17 cellular contexts compared by ENCODE assay signal in the genomic region with DNA sequence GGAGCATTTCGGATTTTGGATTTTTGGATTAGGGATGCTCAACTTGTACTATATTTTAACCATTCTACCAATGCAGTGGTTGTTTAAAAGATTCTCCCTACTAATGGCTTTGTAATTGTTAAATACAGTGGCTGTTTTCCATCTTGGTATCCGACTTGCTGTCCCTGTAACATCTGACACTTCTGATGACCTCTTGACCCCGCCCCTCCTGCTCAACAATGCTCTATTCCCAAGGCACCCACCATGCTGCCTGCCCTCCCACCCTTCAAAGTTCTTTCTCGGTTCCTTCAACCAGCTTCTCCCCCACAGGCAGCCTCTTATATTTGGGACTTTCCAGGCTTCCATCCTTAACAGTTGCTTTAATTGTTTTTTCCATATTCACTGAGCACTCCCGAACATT. TPM values are rescaled to one million over a fixed set of nuclear protein-coding genes. Genes with fewer than 3 reads are reported as not detected.
A peak's percentile ranks its signal among the peaks of the same experiment; 100 is the strongest.
DNase-seq lines count a peak whose midpoint lies in the region; ATAC-seq and TF ChIP-seq lines count a peak whose summit lies in the region.
"Had no signal": no experiment of that assay in that cellular context is flagged by ENCODE, and none has a peak within 500 bp of the region (broad histone marks: within the 10 kb centered on the region; RNA-seq: fewer than 3 reads in every experiment).

No MANE protein-coding gene starts in this region.

- no peaks in the 10 kb centered on the region; the same call in 1 of the 3 replicates for H3K9me3 Mint-ChIP-seq in GM23338
- H3K9me3 Mint-ChIP-seq in glutamatergic neuron (ENCODE audit: unreplicated experiment): peaks cover 15% of the 10 kb centered on the region
- no peaks in the 10 kb centered on the region for H3K9me3 Mint-ChIP-seq in neural crest cell

- no peaks in the 10 kb centered on the region for H4K20me1 ChIP-seq in GM23338 (replicated peaks; ENCODE audit: insufficient read depth)
- no peaks in the 10 kb centered on the region for H4K20me1 ChIP-seq in SK-N-SH (ENCODE audit: insufficient read depth)

- no peaks in the 10 kb centered on the region for H3K79me2 ChIP-seq in GM23338 (replicated peaks; ENCODE audit: insufficient read depth)
- H3K79me2 ChIP-seq in SK-N-SH (ENCODE audit: insufficient read depth): no peaks in the 10 kb centered on the region

- H3K9me3 ChIP-seq in body of pancreas: no peaks in the 10 kb centered on the region
- no peaks in the 10 kb centered on the region for H3K9me3 ChIP-seq in SK-N-SH
- H3K9me3 ChIP-seq in prostate gland: no peaks in the 10 kb centered on the region

- H3K9me2 ChIP-seq in GM23338 (ENCODE audit: insufficient read depth): no peaks in the 10 kb centered on the region
- H3K9me2 ChIP-seq in SK-N-SH: no peaks in the 10 kb centered on the region

- peak overlapping the region; percentile 22; the same call in 1 of the 3 replicates for H3K4me3 Mint-ChIP-seq in GM23338
- H3K4me3 Mint-ChIP-seq in glutamatergic neuron (ENCODE audit: unreplicated experiment): peak overlapping the region; percentile 80
- peak overlapping the region; percentile 71 for H3K4me3 Mint-ChIP-seq in neural crest cell

- CTCF ChIA-PET in SK-N-SH (lab: Yijun Ruan, JAX): no interaction called here

- H3K27ac Mint-ChIP-seq in GM23338: 0 out of 2 replicates have a peak overlapping the region, but pooled peaks have one; percentile 69
- peak overlapping the region; percentile 88 for H3K27ac Mint-ChIP-seq in glutamatergic neuron (ENCODE audit: unreplicated experiment)
- no peak overlapping the region for H3K27ac Mint-ChIP-seq in neural crest cell (ENCODE audit: unreplicated experiment)

- TF ChIP-seq EP300 in SK-N-SH (IDR thresholded peaks at IDR 0.05; ENCODE audit: borderline replicate concordance in 1 of 2, low read depth in 1 of 2, low read length in 1 of 2): no peak

- POLR2A ChIA-PET in SK-N-SH (lab: Yijun Ruan, JAX): no interaction called here

- H3K9ac ChIP-seq in SK-N-SH: no peak overlapping the region

- H2AFZ ChIP-seq in GM23338 (no peak overlapping the region), SK-N-SH (ENCODE audit: low read depth) (no peak overlapping the region)

- TF ChIP-seq POLR2A in body of pancreas (IDR thresholded peaks at IDR 0.05) (no peak), prostate gland (IDR thresholded peaks at IDR 0.05) (no peak)

- peaks cover 16% of the 10 kb centered on the region for H3K27me3 Mint-ChIP-seq in GM23338 (ENCODE audit: insufficient read depth, low read depth, poor library complexity)
- H3K27me3 Mint-ChIP-seq in glutamatergic neuron (ENCODE audit: unreplicated experiment): peaks cover 9% of the 10 kb centered on the region
- H3K27me3 Mint-ChIP-seq in neural crest cell (ENCODE audit: low read depth): no peaks in the 10 kb centered on the region

- H3F3A ChIP-seq in GM23338 (replicated peaks; ENCODE audit: low read depth) (peaks cover 19% of the 10 kb centered on the region; the same call in 1 of the 2 replicates), SK-N-SH (replicated peaks; ENCODE audit: insufficient read depth) (peaks cover 15% of the 10 kb centered on the region)

- no peak for ATAC-seq in GM23338
- no peak for ATAC-seq in body of pancreas
- ATAC-seq: HCT116 had no signal

- no peaks in the 10 kb centered on the region for H3K27me3 ChIP-seq in GM23338 (ENCODE audit: insufficient read depth)
- no peaks in the 10 kb centered on the region for H3K27me3 ChIP-seq in body of pancreas
- no peaks in the 10 kb centered on the region for H3K27me3 ChIP-seq in SK-N-SH (ENCODE audit: insufficient read depth)
- no peaks in the 10 kb centered on the region for H3K27me3 ChIP-seq in prostate gland (replicated peaks; ENCODE audit: insufficient read depth)

- no peak for TF ChIP-seq RAD21 in SK-N-SH (IDR thresholded peaks at IDR 0.05; ENCODE audit: low read length)

- peaks cover 30% of the 10 kb centered on the region for H3K4me1 ChIP-seq in GM23338 (ENCODE audit: insufficient read depth)
- peaks cover 8% of the 10 kb centered on the region for H3K4me1 ChIP-seq in body of pancreas
- peaks cover 8 to 16% of the 10 kb centered on the region in 2 experiments; a peak in 3 of 4 replicates for H3K4me1 ChIP-seq in SK-N-SH (ENCODE audit: control insufficient read depth in 1 of 2, insufficient read depth in 2 of 2, low read depth in 1 of 2, low read length in 1 of 2)
- H3K4me1 ChIP-seq in prostate gland (replicated peaks): no peaks in the 10 kb centered on the region

- no peak for TF ChIP-seq CTCF in GM23338 (conservative IDR thresholded peaks at IDR 0.05; ENCODE audit: low read depth in 2 of 2)
- no peak for TF ChIP-seq CTCF in glutamatergic neuron (IDR thresholded peaks at IDR 0.05; ENCODE audit: partially characterized antibody, unreplicated experiment)
- TF ChIP-seq CTCF in neural crest cell (conservative IDR thresholded peaks at IDR 0.05): no peak
- no peak for TF ChIP-seq CTCF in body of pancreas (IDR thresholded peaks at IDR 0.05)
- TF ChIP-seq CTCF in SK-N-SH (IDR thresholded peaks at IDR 0.05): no peak
- TF ChIP-seq CTCF in prostate gland (IDR thresholded peaks at IDR 0.05): no peak

- H3K36me3 Mint-ChIP-seq in GM23338 (ENCODE audit: low read depth) (no peaks in the 10 kb centered on the region), glutamatergic neuron (ENCODE audit: unreplicated experiment) (no peaks in the 10 kb centered on the region), neural crest cell (ENCODE audit: low read depth) (no peaks in the 10 kb centered on the region)

- no peak for DNase-seq in GM23338 (ENCODE audit: low spot score)
- peak; percentile 41 for DNase-seq in glutamatergic neuron
- DNase-seq in neural crest cell (ENCODE audit: low read depth, low spot score): no peak
- DNase-seq in body of pancreas: no peak
- no peak for DNase-seq in effector CD4-positive, alpha-beta T cell
- DNase-seq in SK-N-SH: no peak
- no peak for DNase-seq in prostate gland (ENCODE audit: low spot score)
- DNase-seq: AML-193, Calu3, KBM-7, MV-4-11, NCI-H2029, NCI-H2171, NCI-H446, Right ventricle myocardium superior had no signal

- peak overlapping the region; percentile 93; the same call in 1 of the 2 replicates for H3K4me2 ChIP-seq in GM23338
- no peak overlapping the region for H3K4me2 ChIP-seq in SK-N-SH

- intact Hi-C loops in body of pancreas (cut with DNase I) (no loop called here), prostate gland (cut with DNase I) (loop anchor here (5.0 kb wide), 2 partner anchors 67 to 228 kb away; a partner anchor contains a TSS)

- H3K4me3 ChIP-seq in GM23338 (0 out of 2 replicates have a peak overlapping the region, but pooled peaks have one; percentile 78), body of pancreas (no peak overlapping the region), SK-N-SH (ENCODE audit: low read depth in 2 of 2, low read length in 1 of 2) (no peak overlapping the region), prostate gland (no peak overlapping the region)

- H3K4me1 Mint-ChIP-seq in GM23338: peaks cover 25% of the 10 kb centered on the region
- peaks cover 24% of the 10 kb centered on the region for H3K4me1 Mint-ChIP-seq in glutamatergic neuron (ENCODE audit: low read depth, unreplicated experiment)
- H3K4me1 Mint-ChIP-seq in neural crest cell: peaks cover 57% of the 10 kb centered on the region

- H3K27ac ChIP-seq in GM23338 (ENCODE audit: low read depth) (no peak overlapping the region), angular gyrus (ENCODE audit: low read depth, low read length) (peak overlapping the region; percentile 95), body of pancreas (no peak overlapping the region), SK-N-SH (ENCODE audit: low read depth in 2 of 2, low read length in 1 of 2) (no peak overlapping the region), prostate gland (no peak overlapping the region)

- 77 to 79% methylated on average over 5 of the region's 5 CpGs for WGBS in body of pancreas, 2 donors
- 93% methylated on average over 5 of the region's 5 CpGs for WGBS in SK-N-SH (ENCODE audit: low lambda C conversion rate)
- WGBS in prostate gland: 78% methylated on average over 5 of the region's 5 CpGs

- H3K36me3 ChIP-seq in GM23338 (ENCODE audit: insufficient read depth) (no peaks in the 10 kb centered on the region), body of pancreas (replicated peaks in 1 of 2; ENCODE audit: insufficient read depth in 1 of 2, low read depth in 2 of 2) (no peaks in the 10 kb centered on the region), SK-N-SH (replicated peaks in 1 of 2; ENCODE audit: control insufficient read depth in 1 of 2, insufficient read depth in 2 of 2, low read length in 1 of 2) (no peaks in the 10 kb centered on the region), prostate gland (no peaks in the 10 kb centered on the region)

TF ChIP-seq in GM23338, 12 proteins besides CTCF, POLR2A, EP300 and RAD21 (continues in another document):
- TF ChIP-seq ZNF331 (CRISPR knock-in tag; IDR thresholded peaks at IDR 0.05; ENCODE audit: low read depth) (no peak), POLR2AphosphoS5 (IDR thresholded peaks at IDR 0.05; ENCODE audit: low read depth) (no peak), NANOG (IDR thresholded peaks at IDR 0.05; ENCODE audit: borderline replicate concordance) (no peak), STAT1 (IDR thresholded peaks at IDR 0.05; ENCODE audit: unreplicated experiment) (no peak), JUNB (IDR thresholded peaks at IDR 0.05; ENCODE audit: unreplicated experiment) (no peak), CREB1 (CRISPR knock-in tag; IDR thresholded peaks at IDR 0.05; ENCODE audit: low read depth) (no peak), EZH2 (IDR thresholded peaks at IDR 0.05; ENCODE audit: low read depth, unreplicated experiment) (no peak)

TF ChIP-seq in SK-N-SH, 30 proteins besides CTCF, POLR2A, EP300 and RAD21 (continues in another document):
- TF ChIP-seq TAF1 (IDR thresholded peaks at IDR 0.05; ENCODE audit: borderline replicate concordance, low read depth, low read length) (no peak), GATA2 (CRISPR knock-in tag; IDR thresholded peaks at IDR 0.05) (no peak), TEAD4 (IDR thresholded peaks at IDR 0.05; ENCODE audit: borderline replicate concordance, insufficient read depth) (no peak)
- TF ChIP-seq, protein P1, sequence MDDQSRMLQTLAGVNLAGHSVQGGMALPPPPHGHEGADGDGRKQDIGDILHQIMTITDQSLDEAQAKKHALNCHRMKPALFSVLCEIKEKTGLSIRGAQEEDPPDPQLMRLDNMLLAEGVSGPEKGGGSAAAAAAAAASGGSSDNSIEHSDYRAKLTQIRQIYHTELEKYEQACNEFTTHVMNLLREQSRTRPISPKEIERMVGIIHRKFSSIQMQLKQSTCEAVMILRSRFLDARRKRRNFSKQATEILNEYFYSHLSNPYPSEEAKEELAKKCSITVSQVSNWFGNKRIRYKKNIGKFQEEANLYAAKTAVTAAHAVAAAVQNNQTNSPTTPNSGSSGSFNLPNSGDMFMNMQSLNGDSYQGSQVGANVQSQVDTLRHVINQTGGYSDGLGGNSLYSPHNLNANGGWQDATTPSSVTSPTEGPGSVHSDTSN (IDR thresholded peaks at IDR 0.05): no peak

RNA-seq across cellular contexts. Expression of a gene that starts 2.0 kb away (rescaled TPM):
- total RNA-seq in GM23338 (2014; rRNA removed; shearing (Covaris generic)): 5.3 and 7.9 TPM in 2 replicates
- polyA plus RNA-seq in GM23338 (2016; fragmentation: Nextera tagmentation; extraction: Ambion mirVana) (7.6 and 9.1 TPM in 2 replicates), SK-N-SH (2012; rRNA removed) (6.6 and 8.1 TPM in 2 replicates)
- total RNA-seq in glutamatergic neuron (ENCODE audit: unreplicated experiment) (14.4 TPM), neural crest cell (26.7 and 32.0 TPM in 2 replicates), body of pancreas (10 to 100 TPM in 1 of 2 donors, 1 to 10 TPM in 1; 6.5 to 14.2 TPM), prostate gland (1 to 10 TPM in 1 of 2 donors, under 1 TPM in 1; 0.80 to 2.0 TPM)
- 10.8 and 12.0 TPM in 2 replicates for polyA plus RNA-seq in SK-N-SH (2012; cell fraction: cytosol; rRNA removed)
- 5.0 and 9.9 TPM in 2 replicates for polyA plus RNA-seq in SK-N-SH (2012; cell fraction: nucleus; rRNA removed)

Comparison
In these comparisons a context has a peak if more than half of its experiments do, and no peak if none do; other contexts are left out.
1. H3K4me3 Mint-ChIP-seq: peak in every context shown above with its lines; median percentile 80 in glutamatergic neuron; 71 in neural crest cell; 22 in GM23338.